ENCODE assay signal across 7 cellular contexts in genomic region chr9:129803679-129804065, GRCh38. TPM values are rescaled to one million over a fixed set of nuclear protein-coding genes. Genes with fewer than 3 reads are reported as not detected.
DNase-seq lines count a peak whose midpoint lies in the region; ATAC-seq and TF ChIP-seq lines count a peak whose summit lies in the region.

No MANE protein-coding gene starts in this region.

- H3K27ac Mint-ChIP-seq in nephron = peak overlapping the region in 1 of 3 experiments; percentile 76

- H3K27me3 Mint-ChIP-seq in nephron (ENCODE audit: low read depth) = peaks cover 7% of the 10 kb centered on the region

- no peaks in the 10 kb centered on the region for H3K27me3 ChIP-seq in dorsolateral prefrontal cortex

- intact Hi-C loops in dorsolateral prefrontal cortex (cut with DNase I) = loop anchor here in 1 of 2 donors (1.0 kb wide), 1 partner anchor 21 kb away; the partner anchor contains the start of gene TOR1A

- ATAC-seq in GM19397 (IDR thresholded peaks at IDR 0.05; ENCODE audit: unreplicated experiment) (peak; percentile 10), GM21381 (IDR thresholded peaks at IDR 0.05; ENCODE audit: unreplicated experiment) (no peak)

- no peak for DNase-seq in LNCaP clone FGC (ENCODE audit: low read depth)
- no peak for DNase-seq in dorsolateral prefrontal cortex
- DNase-seq in caudate nucleus (lab: John Stamatoyannopoulos, UW) = no peak
- no peak for DNase-seq in amygdala (lab: John Stamatoyannopoulos, UW)

- H3K4me1 Mint-ChIP-seq in nephron = peaks cover 12% of the 10 kb centered on the region

- peak overlapping the region; percentile 66 for H3K4me3 ChIP-seq in LNCaP clone FGC (ENCODE audit: low read depth, low read length)
- peak overlapping the region; percentile 70 to 95 (median 86) for H3K4me3 ChIP-seq in dorsolateral prefrontal cortex

- H3K27ac ChIP-seq in dorsolateral prefrontal cortex (peak overlapping the region in 49 of 59 donors; percentile 26 to 92 (median 85)), caudate nucleus (ENCODE audit: low read depth, low read length) (no peak overlapping the region)

- TF ChIP-seq CTCF in LNCaP clone FGC (IDR thresholded peaks at IDR 0.05; ENCODE audit: control insufficient read depth, extremely low read depth, insufficient read depth) (no peak), dorsolateral prefrontal cortex (IDR thresholded peaks at IDR 0.05 in 54 of 56, conservative IDR thresholded peaks at IDR 0.05 in 2 of 56; ENCODE audit: low read depth in 1 of 56, partially characterized antibody in 56 of 56) (no peak), nephron (IDR thresholded peaks at IDR 0.05; ENCODE audit: unreplicated experiment in 3 of 3) (no peak)

- peaks cover 20% of the 10 kb centered on the region for H3K36me3 Mint-ChIP-seq in nephron (ENCODE audit: low read depth)

- H3K9me3 Mint-ChIP-seq in nephron = no peaks in the 10 kb centered on the region

- H3K4me3 Mint-ChIP-seq in nephron = peak overlapping the region; percentile 87 to 91 (median 87)

RNA-seq across cellular contexts. Expression of gene TOR1B, which starts 0.7 kb away (rescaled TPM):
- total RNA-seq in dorsolateral prefrontal cortex = 10 to 100 TPM; 14.5 to 27.9 (median 20.1) TPM

RNA-seq across cellular contexts. Expression of gene TOR1A, which starts 20.3 kb away (rescaled TPM):
- 10 to 100 TPM; 20.2 to 42.3 (median 31.4) TPM for total RNA-seq in dorsolateral prefrontal cortex

RNA-seq across cellular contexts. Expression of gene C9orf78, which starts 31.4 kb away (rescaled TPM):
- 10 to 100 TPM; 33.2 to 64.4 (median 43.1) TPM for total RNA-seq in dorsolateral prefrontal cortex

RNA-seq across cellular contexts. Expression of gene USP20, which starts 31.6 kb away (rescaled TPM):
- 10 to 100 TPM; 44.3 to 74.1 (median 56.9) TPM for total RNA-seq in dorsolateral prefrontal cortex

RNA-seq across cellular contexts. Expression of gene PTGES, which starts 50.8 kb away (rescaled TPM):
- 1 to 10 TPM; 1.2 to 9.2 (median 2.9) TPM for total RNA-seq in dorsolateral prefrontal cortex
